1 cellular context compared by ENCODE assay signal in genomic region chr1:234488054-234488953, GRCh38.
TF ChIP-seq lines count a peak whose summit lies in the region.

No MANE protein-coding gene starts in this region.

TF ChIP-seq in IMR-90, 13 proteins besides CTCF, POLR2A, EP300 and RAD21 (continued from another document):
- TF ChIP-seq, protein P1, sequence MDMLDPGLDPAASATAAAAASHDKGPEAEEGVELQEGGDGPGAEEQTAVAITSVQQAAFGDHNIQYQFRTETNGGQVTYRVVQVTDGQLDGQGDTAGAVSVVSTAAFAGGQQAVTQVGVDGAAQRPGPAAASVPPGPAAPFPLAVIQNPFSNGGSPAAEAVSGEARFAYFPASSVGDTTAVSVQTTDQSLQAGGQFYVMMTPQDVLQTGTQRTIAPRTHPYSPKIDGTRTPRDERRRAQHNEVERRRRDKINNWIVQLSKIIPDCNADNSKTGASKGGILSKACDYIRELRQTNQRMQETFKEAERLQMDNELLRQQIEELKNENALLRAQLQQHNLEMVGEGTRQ (IDR thresholded peaks at IDR 0.05; ENCODE audit: low read depth, low read length): no peak
- TF ChIP-seq MAZ (IDR thresholded peaks at IDR 0.05; ENCODE audit: borderline replicate concordance, low read depth, low read length) (no peak), CHD1 (IDR thresholded peaks at IDR 0.05; ENCODE audit: low read depth, low read length) (no peak), RCOR1 (IDR thresholded peaks at IDR 0.05; ENCODE audit: insufficient replicate concordance, low read length) (no peak), BHLHE40 (IDR thresholded peaks at IDR 0.05; ENCODE audit: low read depth, low read length) (no peak), RFX5 (IDR thresholded peaks at IDR 0.05; ENCODE audit: low read depth, low read length) (no peak), NFE2L2 (IDR thresholded peaks at IDR 0.05; ENCODE audit: low read depth, low read length) (no peak)
